In the genomic region with DNA sequence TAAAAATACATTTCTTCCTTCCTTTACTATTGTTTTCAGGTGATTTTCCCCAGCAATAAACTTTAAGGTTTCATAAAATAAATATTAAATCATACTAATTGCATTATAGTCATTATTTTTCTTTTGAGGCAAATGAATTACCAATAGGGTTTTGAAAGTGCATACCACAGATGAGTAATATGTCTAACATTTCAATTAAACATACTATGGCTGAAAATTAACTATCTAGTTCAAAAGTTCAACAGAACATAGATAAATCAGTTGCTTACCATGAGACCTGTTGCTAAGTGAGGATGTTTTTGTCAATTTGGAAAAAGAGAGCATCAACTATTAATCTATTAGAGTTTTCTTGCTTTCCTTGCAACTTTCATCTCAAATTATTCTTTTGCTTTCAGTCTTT, we compare ENCODE assay signal across 16 cellular contexts. TPM values are rescaled to one million over a fixed set of nuclear protein-coding genes. Genes with fewer than 3 reads are reported as not detected.
DNase-seq lines count a peak whose midpoint lies in the region; ATAC-seq and TF ChIP-seq lines count a peak whose summit lies in the region.
"Had no signal": no experiment of that assay in that cellular context is flagged by ENCODE, and none has a peak within 500 bp of the region (broad histone marks: within the 10 kb centered on the region; RNA-seq: fewer than 3 reads in every experiment).

No MANE protein-coding gene starts in this region.

- CTCF ChIA-PET in Calu3 (lab: Charles Lee), result no interaction called here
- CTCF ChIA-PET in activated CD8-positive, alpha-beta memory T cell treated with anti-CD3 and anti-CD28 coated beads, Interleukin-2, amount 10 ng/mL, durations not matched to agents 7 days and 5 days (lab: Charles Lee), result no interaction called here

- no peak for TF ChIP-seq CTCF in Calu3 (IDR thresholded peaks at IDR 0.05; ENCODE audit: unreplicated experiment)
- TF ChIP-seq CTCF in fibroblast of villous mesenchyme (IDR thresholded peaks at IDR 0.05; ENCODE audit: insufficient read depth, low read depth, low read length), result no peak

- H3K4me1 Mint-ChIP-seq in Calu3 (ENCODE audit: low read depth, unreplicated experiment), result peaks cover 39% of the 10 kb centered on the region
- H3K4me1 Mint-ChIP-seq in activated CD8-positive, alpha-beta memory T cell treated with anti-CD3 and anti-CD28 coated beads, Interleukin-2, amount 10 ng/mL, durations not matched to agents 7 days and 5 days, result no peaks in the 10 kb centered on the region
- no peaks in the 10 kb centered on the region for H3K4me1 Mint-ChIP-seq in activated T-helper 2 cell treated with anti-CD3 and anti-CD28 coated beads, Interferon-gamma antibody, Interleukin-2, Interleukin-4, amounts not matched to agents 10 μg/mL and 5 μg/mL and 100 μg/mL, durations not matched to agents 14 hours and 24 hours and 36 hours (ENCODE audit: low read depth)

- H3K36me3 Mint-ChIP-seq in Calu3 (ENCODE audit: insufficient read depth, unreplicated experiment), result no peaks in the 10 kb centered on the region
- no peaks in the 10 kb centered on the region for H3K36me3 Mint-ChIP-seq in activated CD8-positive, alpha-beta memory T cell treated with anti-CD3 and anti-CD28 coated beads, Interleukin-2, amount 10 ng/mL, durations not matched to agents 7 days and 5 days
- no peaks in the 10 kb centered on the region for H3K36me3 Mint-ChIP-seq in activated T-helper 2 cell treated with anti-CD3 and anti-CD28 coated beads, Interferon-gamma antibody, Interleukin-2, Interleukin-4, amounts not matched to agents 10 μg/mL and 5 μg/mL and 100 μg/mL, durations not matched to agents 14 hours and 24 hours and 36 hours (ENCODE audit: low read depth)
- H3K36me3 Mint-ChIP-seq: IgD-negative memory B cell had no signal

- no peaks in the 10 kb centered on the region for H3K9me3 Mint-ChIP-seq in Calu3 (ENCODE audit: low read depth, unreplicated experiment)
- H3K9me3 Mint-ChIP-seq in activated CD8-positive, alpha-beta memory T cell treated with anti-CD3 and anti-CD28 coated beads, Interleukin-2, amount 10 ng/mL, durations not matched to agents 7 days and 5 days (ENCODE audit: low read depth), result no peaks in the 10 kb centered on the region
- no peaks in the 10 kb centered on the region for H3K9me3 Mint-ChIP-seq in activated T-helper 2 cell treated with anti-CD3 and anti-CD28 coated beads, Interferon-gamma antibody, Interleukin-2, Interleukin-4, amounts not matched to agents 10 μg/mL and 5 μg/mL and 100 μg/mL, durations not matched to agents 14 hours and 24 hours and 36 hours
- H3K9me3 Mint-ChIP-seq: HFFc6, IgD-negative memory B cell had no signal

- H3K4me3 Mint-ChIP-seq in Calu3 (ENCODE audit: low read depth, unreplicated experiment), result no peak overlapping the region
- no peak overlapping the region for H3K4me3 Mint-ChIP-seq in activated CD8-positive, alpha-beta memory T cell treated with anti-CD3 and anti-CD28 coated beads, Interleukin-2, amount 10 ng/mL, durations not matched to agents 7 days and 5 days
- no peak overlapping the region for H3K4me3 Mint-ChIP-seq in activated T-helper 2 cell treated with anti-CD3 and anti-CD28 coated beads, Interferon-gamma antibody, Interleukin-2, Interleukin-4, amounts not matched to agents 10 μg/mL and 5 μg/mL and 100 μg/mL, durations not matched to agents 14 hours and 24 hours and 36 hours (ENCODE audit: low read depth)
- H3K4me3 Mint-ChIP-seq: HFFc6, IgD-negative memory B cell had no signal

- BruUV-seq in Calu3 (replicated peaks; lab: Mats Ljungman, UMichigan), result no TSS peak

- no peaks in the 10 kb centered on the region for H3K27me3 Mint-ChIP-seq in Calu3 (ENCODE audit: unreplicated experiment)
- no peaks in the 10 kb centered on the region for H3K27me3 Mint-ChIP-seq in activated CD8-positive, alpha-beta memory T cell treated with anti-CD3 and anti-CD28 coated beads, Interleukin-2, amount 10 ng/mL, durations not matched to agents 7 days and 5 days
- H3K27me3 Mint-ChIP-seq in activated T-helper 2 cell treated with anti-CD3 and anti-CD28 coated beads, Interferon-gamma antibody, Interleukin-2, Interleukin-4, amounts not matched to agents 10 μg/mL and 5 μg/mL and 100 μg/mL, durations not matched to agents 14 hours and 24 hours and 36 hours (ENCODE audit: low read depth), result no peaks in the 10 kb centered on the region

- H3K4me3 ChIP-seq in fibroblast of villous mesenchyme (ENCODE audit: low read depth, low read length), result no peak overlapping the region
- H3K4me3 ChIP-seq: BLaER1, GM12878 had no signal

- intact Hi-C loops in Calu3 (cut with micrococcal nuclease; ENCODE audit: unreplicated experiment) (no loop called here), left colon (cut with DNase I, micrococcal nuclease) (no loop called here)
- intact Hi-C loops in activated T-helper 2 cell treated with anti-CD3 and anti-CD28 coated beads, Interferon-gamma antibody, Interleukin-2, Interleukin-4, amounts not matched to agents 10 μg/mL and 5 μg/mL and 100 μg/mL, durations not matched to agents 14 hours and 24 hours and 36 hours (cut with micrococcal nuclease), result no loop called here

- DNase-seq in Calu3, result no peak
- peak; percentile 34 for DNase-seq in fibroblast of villous mesenchyme (ENCODE audit: low read depth)
- DNase-seq in kidney tubule cell (ENCODE audit: low spot score), result peak; percentile 81
- no peak for DNase-seq in activated CD8-positive, alpha-beta memory T cell treated with anti-CD3 and anti-CD28 coated beads, Interleukin-2, amount 10 ng/mL, durations not matched to agents 7 days and 5 days
- no peak for DNase-seq in activated T-helper 2 cell treated with anti-CD3 and anti-CD28 coated beads, Interferon-gamma antibody, Interleukin-2, Interleukin-4, amounts not matched to agents 10 μg/mL and 5 μg/mL and 100 μg/mL, durations not matched to agents 14 hours and 24 hours and 36 hours (ENCODE audit: low spot score)
- no peak for DNase-seq in left colon
- DNase-seq: AML-193, DMS79, HCEC 1CT, HFFc6 had no signal

- ATAC-seq in activated CD8-positive, alpha-beta memory T cell treated with anti-CD3 and anti-CD28 coated beads, Interleukin-2, amount 10 ng/mL, durations not matched to agents 7 days and 5 days, result no peak
- no peak for ATAC-seq in left colon
- ATAC-seq: GM12878 had no signal

- peak overlapping the region; percentile 27 for H3K27ac Mint-ChIP-seq in Calu3 (ENCODE audit: unreplicated experiment)
- H3K27ac Mint-ChIP-seq in activated CD8-positive, alpha-beta memory T cell treated with anti-CD3 and anti-CD28 coated beads, Interleukin-2, amount 10 ng/mL, durations not matched to agents 7 days and 5 days, result no peak overlapping the region
- H3K27ac Mint-ChIP-seq in activated T-helper 2 cell treated with anti-CD3 and anti-CD28 coated beads, Interferon-gamma antibody, Interleukin-2, Interleukin-4, amounts not matched to agents 10 μg/mL and 5 μg/mL and 100 μg/mL, durations not matched to agents 14 hours and 24 hours and 36 hours, result no peak overlapping the region
- H3K27ac Mint-ChIP-seq: HFFc6, IgD-negative memory B cell had no signal

RNA-seq across cellular contexts. Expression of a gene that starts 35.0 kb away (rescaled TPM):
- 1.2 and 1.3 TPM in 2 replicates for total RNA-seq in Calu3 (2022)
- 0.32 and 0.43 TPM in 2 replicates for total RNA-seq in fibroblast of villous mesenchyme
- total RNA-seq in activated CD8-positive, alpha-beta memory T cell treated with anti-CD3 and anti-CD28 coated beads, Interleukin-2, amount 10 ng/mL, durations not matched to agents 7 days and 5 days, result not detected
- not detected in 2 replicates for total RNA-seq in activated T-helper 2 cell treated with anti-CD3 and anti-CD28 coated beads, Interferon-gamma antibody, Interleukin-2, Interleukin-4, amounts not matched to agents 10 μg/mL and 5 μg/mL and 100 μg/mL, durations not matched to agents 14 hours and 24 hours and 36 hours
- total RNA-seq in left colon, result under 1 TPM; 0.55 to 0.70 TPM
- total RNA-seq: G401, GM12878, H4, HFFc6, HT1080 had no signal

RNA-seq across cellular contexts. Expression of a gene that starts 46.3 kb away (rescaled TPM):
- total RNA-seq in Calu3 (2022) (6.9 and 11.3 TPM in 2 replicates), fibroblast of villous mesenchyme (1.6 and 3.5 TPM in 2 replicates), left colon (1 to 10 TPM; 4.9 to 6.6 TPM)
- not detected for total RNA-seq in activated CD8-positive, alpha-beta memory T cell treated with anti-CD3 and anti-CD28 coated beads, Interleukin-2, amount 10 ng/mL, durations not matched to agents 7 days and 5 days
- total RNA-seq in activated T-helper 2 cell treated with anti-CD3 and anti-CD28 coated beads, Interferon-gamma antibody, Interleukin-2, Interleukin-4, amounts not matched to agents 10 μg/mL and 5 μg/mL and 100 μg/mL, durations not matched to agents 14 hours and 24 hours and 36 hours, result not detected in 2 replicates
- total RNA-seq: G401, GM12878, HFFc6 had no signal

Comparison
In these comparisons a context has a peak if more than half of its experiments do, and no peak if none do; other contexts are left out.
1. DNase-seq: peak in fibroblast of villous mesenchyme (single experiment) and kidney tubule cell (single experiment); none in Calu3 (single experiment), activated CD8-positive, alpha-beta memory T cell treated with anti-CD3 and anti-CD28 coated beads, Interleukin-2, amount 10 ng/mL, durations not matched to agents 7 days and 5 days (single experiment), activated T-helper 2 cell treated with anti-CD3 and anti-CD28 coated beads, Interferon-gamma antibody, Interleukin-2, Interleukin-4, amounts not matched to agents 10 μg/mL and 5 μg/mL and 100 μg/mL, durations not matched to agents 14 hours and 24 hours and 36 hours (single experiment) and left colon (0 of 2).